In the genomic region with DNA sequence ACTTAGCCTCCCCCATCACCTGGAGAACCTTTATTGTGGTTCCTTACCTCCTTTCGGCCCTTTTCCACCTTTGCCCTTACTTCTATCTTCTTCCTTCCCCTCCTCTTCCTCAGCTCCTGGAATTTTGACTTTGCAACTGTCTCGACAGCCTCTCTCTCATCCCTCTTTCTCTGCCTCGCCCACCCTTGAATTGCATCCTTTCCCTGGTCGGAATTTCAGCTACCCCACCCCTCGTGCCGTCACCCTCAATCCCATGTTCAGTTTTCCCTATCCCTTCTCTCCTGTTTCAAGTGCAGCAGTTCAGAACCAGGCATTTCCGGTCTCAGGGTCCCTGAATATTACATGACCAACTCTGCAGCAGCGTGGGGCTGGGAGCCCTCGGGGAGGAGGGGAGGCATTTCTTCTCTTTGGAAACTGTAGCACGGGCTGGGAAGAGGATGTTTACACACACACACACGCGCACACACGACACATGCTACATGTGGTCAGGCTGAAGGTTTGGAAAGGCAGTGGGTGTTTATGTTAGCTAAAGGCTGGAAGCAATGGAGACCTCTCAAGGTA, we compare ENCODE assay signal across 8 cellular contexts. TPM values are rescaled to one million over a fixed set of nuclear protein-coding genes. Genes with fewer than 3 reads are reported as not detected.
DNase-seq lines count a peak whose midpoint lies in the region; TF ChIP-seq lines count a peak whose summit lies in the region.

No MANE protein-coding gene starts in this region.

- H3K4me1 ChIP-seq in ectodermal cell (ENCODE audit: control insufficient read depth, insufficient read depth, low read length), result peaks cover 22% of the 10 kb centered on the region

- intact Hi-C loops in posterior vena cava (cut with DNase I), result no loop called here

- no peaks in the 10 kb centered on the region for H3K9me3 ChIP-seq in ectodermal cell (ENCODE audit: control insufficient read depth, low read length)

- H3K36me3 ChIP-seq in ectodermal cell (ENCODE audit: control insufficient read depth, insufficient read depth, low read length), result no peaks in the 10 kb centered on the region

- 13 to 22% methylated on average over 12 to 13 of the region's 13 CpGs for WGBS in ectodermal cell, 2 experiments

- no peaks in the 10 kb centered on the region for H3K27me3 ChIP-seq in ectodermal cell (ENCODE audit: control insufficient read depth, insufficient read depth, low read length, poor library complexity, severe bottlenecking)

- peak; percentile 24 to 68 for DNase-seq in SHP77 (lab: John Stamatoyannopoulos, UW)
- peak; percentile 26 for DNase-seq in midbrain (lab: John Stamatoyannopoulos, UW)
- DNase-seq in ureter (ENCODE audit: low spot score), result peak; percentile 56
- DNase-seq in posterior vena cava (ENCODE audit: low spot score), result no peak
- DNase-seq in NCI-H2196 treated with DMSO at 0.1 percent for 48 hours (lab: John Stamatoyannopoulos, UW; ENCODE audit: unreplicated experiment), result no peak

- TF ChIP-seq CTCF in 22Rv1 (IDR thresholded peaks at IDR 0.05), result no peak

- H3K27ac ChIP-seq in 22Rv1, result peak overlapping the region; percentile 79
- no peak overlapping the region for H3K27ac ChIP-seq in ectodermal cell (ENCODE audit: insufficient read depth, low read depth, low read length, poor library complexity, severe bottlenecking)

- H3K4me3 ChIP-seq in GM08714 (ENCODE audit: low read length) (peak overlapping the region; percentile 71), ectodermal cell (ENCODE audit: insufficient read depth, low read depth, low read length) (peak overlapping the region; percentile 74)

RNA-seq across cellular contexts. Expression of a gene that starts 0.9 kb away (rescaled TPM):
- polyA plus RNA-seq in ectodermal cell (2013, experiment 1 of 4), result 63.6 TPM
- 61.8 TPM for polyA plus RNA-seq in ectodermal cell (2013, experiment 2 of 4)
- 40.1 TPM for polyA plus RNA-seq in ectodermal cell (2013, experiment 3 of 4)
- polyA plus RNA-seq in ectodermal cell (2013, experiment 4 of 4), result 44.1 TPM
- total RNA-seq in ureter (119 TPM), posterior vena cava (10 to 100 TPM; 53.3 to 67.0 TPM)

RNA-seq across cellular contexts. Expression of a gene that starts 27.1 kb away (rescaled TPM):
- polyA plus RNA-seq in ectodermal cell (2013, experiment 1 of 4), result 53.5 TPM
- 60.4 TPM for polyA plus RNA-seq in ectodermal cell (2013, experiment 2 of 4)
- polyA plus RNA-seq in ectodermal cell (2013, experiment 3 of 4), result 38.1 TPM
- polyA plus RNA-seq in ectodermal cell (2013, experiment 4 of 4), result 40.8 TPM
- total RNA-seq in ureter (59.1 TPM), posterior vena cava (10 to 100 TPM; 22.2 to 30.3 TPM)

RNA-seq across cellular contexts. Expression of a gene that starts 38.1 kb away (rescaled TPM):
- polyA plus RNA-seq in ectodermal cell (2013, experiment 1 of 4), result 228 TPM
- polyA plus RNA-seq in ectodermal cell (2013, experiment 2 of 4), result 234 TPM
- 197 TPM for polyA plus RNA-seq in ectodermal cell (2013, experiment 3 of 4)
- polyA plus RNA-seq in ectodermal cell (2013, experiment 4 of 4), result 220 TPM
- total RNA-seq in ureter (97.9 TPM), posterior vena cava (100 to 1,000 TPM in 1 of 2 donors, 10 to 100 TPM in 1; 87.5 to 103 TPM)

RNA-seq across cellular contexts. Expression of a gene that starts 45.3 kb away (rescaled TPM):
- not detected for polyA plus RNA-seq in ectodermal cell (2013, experiment 1 of 4)
- polyA plus RNA-seq in ectodermal cell (2013, experiment 2 of 4), result not detected
- not detected for polyA plus RNA-seq in ectodermal cell (2013, experiment 3 of 4)
- polyA plus RNA-seq in ectodermal cell (2013, experiment 4 of 4), result not detected
- total RNA-seq in ureter (not detected), posterior vena cava (not detected)

Comparison
In these comparisons a context has a peak if more than half of its experiments do, and no peak if none do; other contexts are left out.
1. DNase-seq: peak in SHP77 (2 of 2), midbrain (single experiment) and ureter (single experiment); none in posterior vena cava (single experiment) and NCI-H2196 treated with DMSO at 0.1 percent for 48 hours (single experiment).